1 cellular context compared by ENCODE assay signal in the genomic region with DNA sequence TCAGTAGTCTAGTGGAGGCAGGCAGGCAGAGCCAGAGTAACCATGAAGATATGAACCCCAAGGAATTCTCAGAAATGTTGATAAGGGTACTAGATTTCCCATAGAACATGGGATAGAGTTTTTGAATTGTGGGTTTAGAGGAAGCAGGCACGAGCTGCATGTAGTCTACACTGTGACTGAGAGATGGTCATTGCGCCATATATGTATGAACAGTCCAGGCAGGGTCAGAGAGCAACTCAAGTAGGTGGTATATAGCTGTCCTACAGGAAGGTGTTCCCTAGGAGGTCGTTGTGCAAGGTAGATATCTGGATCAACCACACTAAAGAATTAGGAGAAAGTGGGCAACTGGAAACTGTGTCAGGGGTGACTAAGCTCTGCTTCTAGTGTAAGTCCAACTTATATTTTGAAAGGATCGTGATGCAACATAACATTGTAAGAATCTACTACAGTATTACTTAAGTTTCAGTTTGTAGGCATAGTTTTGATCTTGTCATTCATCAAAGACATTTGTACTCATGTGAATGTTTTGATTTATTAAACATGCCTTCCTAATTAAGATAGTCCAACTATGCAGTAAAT.
A peak's percentile ranks its signal among the peaks of the same experiment; 100 is the strongest.
TF ChIP-seq lines count a peak whose summit lies in the region.

No MANE protein-coding gene starts in this region.

TF ChIP-seq in IMR-90, 13 proteins besides CTCF, POLR2A, EP300 and RAD21:
- TF ChIP-seq MAFK (IDR thresholded peaks at IDR 0.05; ENCODE audit: low read depth, low read length): no peak
- no peak for TF ChIP-seq RCOR1 (IDR thresholded peaks at IDR 0.05; ENCODE audit: insufficient replicate concordance, low read length)
- no peak for TF ChIP-seq BHLHE40 (IDR thresholded peaks at IDR 0.05; ENCODE audit: low read depth, low read length)
- no peak for TF ChIP-seq SMC3 (IDR thresholded peaks at IDR 0.05; ENCODE audit: low read depth, low read length)
- TF ChIP-seq FOS (IDR thresholded peaks at IDR 0.05; ENCODE audit: low read depth, low read length): no peak
- no peak for TF ChIP-seq MXI1 (IDR thresholded peaks at IDR 0.05; ENCODE audit: borderline replicate concordance, low read depth, low read length)
- no peak for TF ChIP-seq CHD1 (IDR thresholded peaks at IDR 0.05; ENCODE audit: low read depth, low read length)
- TF ChIP-seq MAZ (IDR thresholded peaks at IDR 0.05; ENCODE audit: borderline replicate concordance, low read depth, low read length): no peak
- TF ChIP-seq CEBPB (IDR thresholded peaks at IDR 0.05; ENCODE audit: low read depth, low read length): 0 out of 2 replicates have a peak, but pooled peaks have one; percentile 3
